In genomic region chr5:149235841-149236240, GRCh38 we compare ENCODE assay signal across 12 cellular contexts. TPM values are rescaled to one million over a fixed set of nuclear protein-coding genes. Genes with fewer than 3 reads are reported as not detected.
"Had no signal": no experiment of that assay in that cellular context is flagged by ENCODE, and none has a peak within 500 bp of the region (broad histone marks: within the 10 kb centered on the region; RNA-seq: fewer than 3 reads in every experiment).

No MANE protein-coding gene starts in this region.

- ATAC-seq: activated CD8-positive, alpha-beta T cell treated with anti-CD3 and anti-CD28 coated beads, Interleukin-2, amount 10 ng/mL, durations not matched to agents 7 days and 5 days; body of pancreas; effector memory CD8-positive, alpha-beta T cell; stimulated activated effector memory CD8-positive, alpha-beta T cell treated with anti-CD3 and anti-CD28 coated beads, Interleukin-12 subunit alpha, Interleukin-12 subunit beta, amount 100 ng/mL, for 72 hours; T-helper 17 cell had no signal

- H3K4me1 ChIP-seq: body of pancreas, tibial artery had no signal

- H3K27me3 ChIP-seq: body of pancreas, tibial artery had no signal

- H3K4me3 ChIP-seq: body of pancreas, tibial artery had no signal

- DNase-seq: activated CD4-positive, alpha-beta T cell treated with anti-CD3 and anti-CD28 coated beads for 48 hours; activated CD8-positive, alpha-beta memory T cell treated with anti-CD3 and anti-CD28 coated beads, Interleukin-2, amount 50 U/mL, for 48 hours; activated CD8-positive, alpha-beta T cell treated with anti-CD3 and anti-CD28 coated beads, Interleukin-2, amount 10 ng/mL, durations not matched to agents 7 days and 5 days; activated naive CD8-positive, alpha-beta T cell treated with anti-CD3 and anti-CD28 coated beads for 36 hours; body of pancreas; dermis blood vessel endothelial cell; effector memory CD8-positive, alpha-beta T cell; mesenchymal stem cell; T-helper 17 cell; tibial artery had no signal

- H3K9me3 ChIP-seq: body of pancreas, tibial artery had no signal

- H3K27ac ChIP-seq: body of pancreas, tibial artery had no signal

RNA-seq across cellular contexts. Expression of gene AFAP1L1, which starts 35.8 kb away (rescaled TPM):
- total RNA-seq: activated CD8-positive, alpha-beta T cell treated with anti-CD3 and anti-CD28 coated beads, Interleukin-2, amount 10 ng/mL, durations not matched to agents 7 days and 5 days; activated T-helper 1 cell treated with anti-CD3 and anti-CD28 coated beads, Interleukin-12 subunit alpha, Interleukin-12 subunit beta, Interleukin-2, Interleukin-4 antibody, amounts not matched to agents 30 ng/mL and 10 ng/mL and 1 ng/mL, durations not matched to agents 14 hours and 24 hours and 36 hours had no signal
